In the genomic region with DNA sequence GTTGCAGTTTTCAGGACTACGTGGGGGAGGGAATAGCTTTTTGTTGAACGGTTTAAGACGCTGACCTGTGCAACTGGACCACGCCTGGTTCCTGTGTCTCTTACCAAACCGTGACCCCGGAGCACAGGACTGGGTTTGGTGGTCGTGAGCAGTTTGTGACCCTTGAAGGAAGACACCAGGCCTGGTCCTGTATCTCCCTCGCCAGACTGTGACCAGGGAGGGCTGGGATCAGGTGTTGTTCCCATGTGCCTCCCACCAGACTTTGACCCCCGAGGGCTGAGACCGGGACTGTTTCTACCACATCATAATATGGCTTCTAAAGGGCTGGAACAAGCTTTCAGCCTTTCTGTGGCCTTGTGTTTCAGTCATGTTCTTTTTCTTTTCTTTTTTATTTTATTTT, we compare ENCODE assay signal across 8 cellular contexts. TPM values are rescaled to one million over a fixed set of nuclear protein-coding genes. Genes with fewer than 3 reads are reported as not detected.
DNase-seq lines count a peak whose midpoint lies in the region; ATAC-seq and TF ChIP-seq lines count a peak whose summit lies in the region.

No MANE protein-coding gene starts in this region.

- H3K9ac ChIP-seq in BLaER1 (peak overlapping the region; percentile 82), Loucy (ENCODE audit: low read depth, low read length, poor library complexity, severe bottlenecking) (peak overlapping the region; percentile 93)

- H3K36me3 ChIP-seq in BLaER1: peaks cover 26% of the 10 kb centered on the region
- H3K36me3 ChIP-seq in Loucy (ENCODE audit: insufficient read depth, low read length): peaks cover 12% of the 10 kb centered on the region; the same call in 1 of the 2 replicates
- H3K36me3 ChIP-seq in ectodermal cell (ENCODE audit: control insufficient read depth, insufficient read depth, low read length): peaks cover 2% of the 10 kb centered on the region

- TF ChIP-seq CTCF in Loucy (conservative IDR thresholded peaks at IDR 0.05; ENCODE audit: low read length) (no peak), natural killer cell (IDR thresholded peaks at IDR 0.05) (no peak)

- WGBS in ectodermal cell, 2 experiments: 8 to 12% methylated on average over 10 of the region's 10 CpGs

- peaks cover 15% of the 10 kb centered on the region; the same call in 1 of the 2 replicates for H3K27me3 ChIP-seq in BLaER1
- no peaks in the 10 kb centered on the region for H3K27me3 ChIP-seq in Loucy (ENCODE audit: insufficient read depth, low read length, poor library complexity, severe bottlenecking)
- H3K27me3 ChIP-seq in ectodermal cell (ENCODE audit: control insufficient read depth, insufficient read depth, low read length, poor library complexity, severe bottlenecking): no peaks in the 10 kb centered on the region

- no peaks in the 10 kb centered on the region for H3K9me3 Mint-ChIP-seq in natural killer cell

- H3K4me3 ChIP-seq in BLaER1: peak overlapping the region; percentile 73
- H3K4me3 ChIP-seq in Loucy (ENCODE audit: low read length, poor library complexity, severe bottlenecking): peak overlapping the region; percentile 89
- H3K4me3 ChIP-seq in ectodermal cell (ENCODE audit: insufficient read depth, low read depth, low read length): peak overlapping the region; percentile 50

- peaks cover 4% of the 10 kb centered on the region; the same call in 1 of the 2 replicates for H3F3A ChIP-seq in Loucy (ENCODE audit: low read depth)

- peaks cover 14 to 19% of the 10 kb centered on the region in 2 donors for H3K4me1 Mint-ChIP-seq in natural killer cell

- DNase-seq in natural killer cell: no peak
- no peak for DNase-seq in MV-4-11 (lab: John Stamatoyannopoulos, UW)
- no peak for DNase-seq in sciatic nerve (ENCODE audit: low spot score)
- DNase-seq in medulla oblongata (ENCODE audit: extremely low spot score): no peak

- H3K27ac Mint-ChIP-seq in natural killer cell: peak overlapping the region; percentile 86 to 92

- no peaks in the 10 kb centered on the region for H3K9me2 ChIP-seq in Loucy (replicated peaks; ENCODE audit: low read depth, low read length)

- no peak overlapping the region for H2AFZ ChIP-seq in Loucy (ENCODE audit: low read length)

- ATAC-seq in natural killer cell (no peak), sciatic nerve (no peak), HG03439 (IDR thresholded peaks at IDR 0.05; ENCODE audit: unreplicated experiment) (no peak)

- H3K4me1 ChIP-seq in BLaER1 (peaks cover 29% of the 10 kb centered on the region), Loucy (ENCODE audit: insufficient read depth, low read length, poor library complexity, severe bottlenecking) (peaks cover 29% of the 10 kb centered on the region), ectodermal cell (ENCODE audit: control insufficient read depth, insufficient read depth, low read length) (no peaks in the 10 kb centered on the region)

- H3K27ac ChIP-seq in BLaER1 (peak overlapping the region; percentile 75), ectodermal cell (ENCODE audit: insufficient read depth, low read depth, low read length, poor library complexity, severe bottlenecking) (no peak overlapping the region)

- H3K27me3 Mint-ChIP-seq in natural killer cell (ENCODE audit: low read depth in 2 of 2): no peaks in the 10 kb centered on the region

- H3K4me2 ChIP-seq in BLaER1 (peak overlapping the region; percentile 72), Loucy (ENCODE audit: low read depth, low read length, poor library complexity, severe bottlenecking) (peak overlapping the region; percentile 88)

- H3K9me3 ChIP-seq in BLaER1 (peaks cover 7% of the 10 kb centered on the region; the same call in 1 of the 2 replicates), Loucy (ENCODE audit: insufficient read depth, low read depth, low read length) (no peaks in the 10 kb centered on the region), ectodermal cell (ENCODE audit: control insufficient read depth, low read length) (no peaks in the 10 kb centered on the region)

- H4K20me1 ChIP-seq in BLaER1 (peaks cover 5% of the 10 kb centered on the region; the same call in 1 of the 2 replicates), Loucy (ENCODE audit: insufficient read depth, low read length, poor library complexity, severe bottlenecking) (peaks cover 9% of the 10 kb centered on the region)

- H3K4me3 Mint-ChIP-seq in natural killer cell: peak overlapping the region; percentile 88

- no peaks in the 10 kb centered on the region for H3K36me3 Mint-ChIP-seq in natural killer cell

- H3K79me2 ChIP-seq in Loucy (ENCODE audit: insufficient read depth, low read length): peaks cover 46% of the 10 kb centered on the region

- intact Hi-C loops in natural killer cell (cut with micrococcal nuclease): loop anchor here (5.0 kb wide), 1 partner anchor 45 kb away; the partner anchor contains the start of gene FTSJ1
- intact Hi-C loops in sciatic nerve (cut with DNase I): no loop called here

RNA-seq across cellular contexts. Expression of gene EBP, which starts 0.7 kb away (rescaled TPM):
- polyA plus RNA-seq in ectodermal cell (2013, experiment 1 of 4): 129 TPM
- polyA plus RNA-seq in ectodermal cell (2013, experiment 2 of 4): 123 TPM
- 118 TPM for polyA plus RNA-seq in ectodermal cell (2013, experiment 3 of 4)
- polyA plus RNA-seq in ectodermal cell (2013, experiment 4 of 4): 123 TPM
- 100 to 1,000 TPM in 1 of 3 donors, 10 to 100 TPM in 2; 91.6 to 115 (median 97.6) TPM for total RNA-seq in natural killer cell
- total RNA-seq in sciatic nerve: 16.9 TPM

RNA-seq across cellular contexts. Expression of gene PORCN, which starts 13.5 kb away (rescaled TPM):
- 14.6 TPM for polyA plus RNA-seq in ectodermal cell (2013, experiment 1 of 4)
- polyA plus RNA-seq in ectodermal cell (2013, experiment 2 of 4): 15.3 TPM
- 14.5 TPM for polyA plus RNA-seq in ectodermal cell (2013, experiment 3 of 4)
- polyA plus RNA-seq in ectodermal cell (2013, experiment 4 of 4): 17.3 TPM
- 10 to 100 TPM; 29.6 to 33.1 (median 31.1) TPM for total RNA-seq in natural killer cell
- total RNA-seq in sciatic nerve: 7.4 TPM

RNA-seq across cellular contexts. Expression of gene TBC1D25, which starts 17.2 kb away (rescaled TPM):
- 8.9 TPM for polyA plus RNA-seq in ectodermal cell (2013, experiment 1 of 4)
- 10.5 TPM for polyA plus RNA-seq in ectodermal cell (2013, experiment 2 of 4)
- 7.4 TPM for polyA plus RNA-seq in ectodermal cell (2013, experiment 3 of 4)
- polyA plus RNA-seq in ectodermal cell (2013, experiment 4 of 4): 7.7 TPM
- 10 to 100 TPM; 34.9 to 41.8 (median 36.1) TPM for total RNA-seq in natural killer cell
- total RNA-seq in sciatic nerve: 15.3 TPM

RNA-seq across cellular contexts. Expression of gene FTSJ1, which starts 46.3 kb away (rescaled TPM):
- 42.8 TPM for polyA plus RNA-seq in ectodermal cell (2013, experiment 1 of 4)
- polyA plus RNA-seq in ectodermal cell (2013, experiment 2 of 4): 41.4 TPM
- 33.4 TPM for polyA plus RNA-seq in ectodermal cell (2013, experiment 3 of 4)
- 38.0 TPM for polyA plus RNA-seq in ectodermal cell (2013, experiment 4 of 4)
- total RNA-seq in natural killer cell (10 to 100 TPM; 62.4 to 75.3 (median 67.3) TPM), sciatic nerve (30.6 TPM)

RNA-seq across cellular contexts. Expression of gene RBM3, which starts 52.0 kb away (rescaled TPM):
- polyA plus RNA-seq in ectodermal cell (2013, experiment 1 of 4): 205 TPM
- polyA plus RNA-seq in ectodermal cell (2013, experiment 2 of 4): 209 TPM
- polyA plus RNA-seq in ectodermal cell (2013, experiment 3 of 4): 134 TPM
- 154 TPM for polyA plus RNA-seq in ectodermal cell (2013, experiment 4 of 4)
- total RNA-seq in natural killer cell (100 to 1,000 TPM; 356 to 419 (median 366) TPM), sciatic nerve (150 TPM)
